In the genomic region with DNA sequence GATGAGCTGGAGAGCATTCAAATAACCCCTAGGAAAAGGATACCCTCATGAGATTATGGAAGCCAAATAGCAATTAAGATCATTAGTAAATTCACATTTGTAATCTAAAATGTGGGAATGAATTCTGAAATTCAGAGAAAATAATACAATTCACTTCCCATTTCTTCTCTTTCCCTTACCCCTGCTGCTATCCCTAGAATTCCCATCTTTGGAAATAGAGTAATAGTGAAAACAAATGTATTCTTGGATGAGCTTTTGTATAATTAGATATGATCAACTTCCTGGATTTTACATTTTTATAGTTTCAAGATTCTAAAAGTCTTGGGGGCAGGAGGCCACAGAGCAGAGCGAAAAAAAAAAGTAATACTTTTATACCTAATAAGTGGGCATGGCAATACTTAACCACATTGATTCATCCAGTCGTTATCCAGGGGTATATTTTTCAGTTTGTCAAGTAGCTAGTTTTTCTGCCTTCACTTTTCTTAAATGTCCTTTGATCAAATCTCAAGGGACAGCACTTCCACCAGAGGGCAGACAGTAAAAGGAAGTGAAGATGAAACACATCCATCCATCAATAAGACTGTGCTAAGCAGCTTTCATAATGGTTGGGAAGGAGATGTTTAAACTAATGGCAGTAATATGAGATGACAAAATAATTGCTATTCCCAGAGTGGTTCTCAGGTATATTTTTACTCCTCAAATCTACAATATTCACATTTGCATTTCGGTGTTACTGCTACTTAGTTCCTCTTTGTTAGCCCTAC, we compare ENCODE assay signal across 1 cellular context.
TF ChIP-seq lines count a peak whose summit lies in the region.

No MANE protein-coding gene starts in this region.

TF ChIP-seq in IMR-90, 13 proteins besides CTCF, POLR2A, EP300 and RAD21:
- no peak for TF ChIP-seq MXI1 (IDR thresholded peaks at IDR 0.05; ENCODE audit: borderline replicate concordance, low read depth, low read length)
- TF ChIP-seq SMC3 (IDR thresholded peaks at IDR 0.05; ENCODE audit: low read depth, low read length): peak; percentile 33; the same call in 1 of the 2 replicates
